ENCODE assay signal across 1 cellular context in the genomic region with DNA sequence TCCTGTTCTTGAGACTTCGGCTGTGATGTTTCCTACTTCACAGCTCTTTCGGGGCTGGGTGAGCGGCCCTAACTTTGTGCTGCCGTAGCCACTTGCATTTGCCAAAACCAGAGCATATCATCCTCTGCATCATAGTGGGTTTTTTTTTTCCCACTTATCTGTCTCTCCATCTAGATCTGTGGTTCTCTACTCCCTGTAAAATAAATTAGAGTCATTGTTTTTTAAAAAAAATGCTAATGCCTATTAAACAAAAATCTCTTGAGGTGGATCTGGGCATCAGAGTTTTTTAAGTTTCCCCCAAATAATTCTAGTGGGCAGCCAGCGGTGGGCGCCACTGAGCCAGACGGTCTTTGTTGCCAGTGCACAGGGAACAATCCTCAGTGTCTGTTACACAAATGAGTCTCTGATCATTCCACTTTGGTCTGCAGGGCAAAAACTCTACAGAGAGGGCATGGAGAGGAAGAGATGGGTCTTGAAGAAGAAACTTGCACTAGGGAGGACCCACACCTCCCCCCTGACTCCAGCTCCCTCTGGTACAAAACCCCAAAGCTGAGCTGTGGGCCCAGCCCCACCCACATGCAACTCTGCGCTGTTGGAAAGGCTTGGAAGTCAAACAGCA.
TF ChIP-seq lines count a peak whose summit lies in the region.

No MANE protein-coding gene starts in this region.

TF ChIP-seq in H1, 55 proteins besides CTCF, POLR2A, EP300 and RAD21:
- TF ChIP-seq, protein P1, sequence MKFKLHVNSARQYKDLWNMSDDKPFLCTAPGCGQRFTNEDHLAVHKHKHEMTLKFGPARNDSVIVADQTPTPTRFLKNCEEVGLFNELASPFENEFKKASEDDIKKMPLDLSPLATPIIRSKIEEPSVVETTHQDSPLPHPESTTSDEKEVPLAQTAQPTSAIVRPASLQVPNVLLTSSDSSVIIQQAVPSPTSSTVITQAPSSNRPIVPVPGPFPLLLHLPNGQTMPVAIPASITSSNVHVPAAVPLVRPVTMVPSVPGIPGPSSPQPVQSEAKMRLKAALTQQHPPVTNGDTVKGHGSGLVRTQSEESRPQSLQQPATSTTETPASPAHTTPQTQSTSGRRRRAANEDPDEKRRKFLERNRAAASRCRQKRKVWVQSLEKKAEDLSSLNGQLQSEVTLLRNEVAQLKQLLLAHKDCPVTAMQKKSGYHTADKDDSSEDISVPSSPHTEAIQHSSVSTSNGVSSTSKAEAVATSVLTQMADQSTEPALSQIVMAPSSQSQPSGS (IDR thresholded peaks at IDR 0.05; ENCODE audit: low read length), result no peak
- TF ChIP-seq EGR1 (IDR thresholded peaks at IDR 0.05; ENCODE audit: borderline replicate concordance, low read depth, low read length), result no peak
- TF ChIP-seq CHD2 (IDR thresholded peaks at IDR 0.05; ENCODE audit: low read length), result no peak
- no peak for TF ChIP-seq CTBP2 (IDR thresholded peaks at IDR 0.05; ENCODE audit: borderline replicate concordance, insufficient read depth, insufficient read length, low read length)
- no peak for TF ChIP-seq SUZ12 (IDR thresholded peaks at IDR 0.05; ENCODE audit: low read length)
- no peak for TF ChIP-seq GABPA (IDR thresholded peaks at IDR 0.05; ENCODE audit: borderline replicate concordance, insufficient read depth, low read length)
- no peak for TF ChIP-seq NRF1 (IDR thresholded peaks at IDR 0.05; ENCODE audit: low read depth, low read length)
- TF ChIP-seq NANOG (IDR thresholded peaks at IDR 0.05; ENCODE audit: insufficient read depth, low read depth, low read length, poor library complexity, severe bottlenecking), result no peak
- TF ChIP-seq TAF1 (IDR thresholded peaks at IDR 0.05; ENCODE audit: low read depth, low read length), result no peak
- no peak for TF ChIP-seq HDAC2 (IDR thresholded peaks at IDR 0.05; ENCODE audit: borderline replicate concordance in 1 of 2, low read depth in 2 of 2, low read length in 2 of 2)
- no peak for TF ChIP-seq POU5F1 (IDR thresholded peaks at IDR 0.05; ENCODE audit: low read depth, low read length)
